In genomic region chr17:61072648-61073047, GRCh38 we compare ENCODE assay signal across 19 cellular contexts.
DNase-seq lines count a peak whose midpoint lies in the region; ATAC-seq, FAIRE-seq and TF ChIP-seq lines count a peak whose summit lies in the region.
"Had no signal": no experiment of that assay in that cellular context is flagged by ENCODE, and none has a peak within 500 bp of the region (broad histone marks: within the 10 kb centered on the region; RNA-seq: fewer than 3 reads in every experiment).

No MANE protein-coding gene starts in this region.

- H4K20me1 ChIP-seq in astrocyte (ENCODE audit: insufficient read depth, low read length) (no peaks in the 10 kb centered on the region), smooth muscle cell (ENCODE audit: low read depth) (no peaks in the 10 kb centered on the region)
- H4K20me1 ChIP-seq: BLaER1 treated with 17β-estradiol and CSF1 and Interleukin-3, amounts not matched to agents 10 nM and 100 nM had no signal

- WGBS in smooth muscle cell (ENCODE audit: low lambda C conversion rate) = 52% methylated on average over 1 of the region's 1 CpG

- H3K9me3 Mint-ChIP-seq in astrocyte (ENCODE audit: unreplicated experiment) = no peaks in the 10 kb centered on the region
- H3K9me3 Mint-ChIP-seq: CD8-positive, alpha-beta memory T cell; HFFc6 had no signal

- H3K36me3 Mint-ChIP-seq in astrocyte (ENCODE audit: low read depth, unreplicated experiment) = no peaks in the 10 kb centered on the region

- no peaks in the 10 kb centered on the region for H3K36me3 ChIP-seq in astrocyte (ENCODE audit: insufficient read depth, low read length)
- no peaks in the 10 kb centered on the region for H3K36me3 ChIP-seq in smooth muscle cell (ENCODE audit: low read depth)
- H3K36me3 ChIP-seq: BLaER1 treated with 17β-estradiol and CSF1 and Interleukin-3, amounts not matched to agents 10 nM and 100 nM had no signal

- H3K9me3 ChIP-seq in astrocyte (ENCODE audit: insufficient read depth, low read depth, low read length) (no peaks in the 10 kb centered on the region), smooth muscle cell (replicated peaks; ENCODE audit: low read depth) (no peaks in the 10 kb centered on the region)
- H3K9me3 ChIP-seq: BLaER1 treated with 17β-estradiol and CSF1 and Interleukin-3, amounts not matched to agents 10 nM and 100 nM had no signal

- DNase-seq in H4 (ENCODE audit: low spot score) (peak; percentile 19), astrocyte (ENCODE audit: low read depth) (peak; percentile 51), kidney glomerular epithelial cell (lab: John Stamatoyannopoulos, UW) (peak; percentile 9), smooth muscle cell (lab: John Stamatoyannopoulos, UW; ENCODE audit: unreplicated experiment) (no peak), putamen (ENCODE audit: low spot score) (no peak)
- DNase-seq: CD8-positive, alpha-beta memory T cell; H7; HFFc6; MV-4-11; NCI-H1417; NCI-H1930; NCI-H345; NCI-H524 treated with DMSO at 0.1 percent for 48 hours; RPMI8226; SHP77 treated with DMSO at 0.1 percent for 48 hours had no signal

- TF ChIP-seq CTCF in astrocyte (IDR thresholded peaks at IDR 0.05; ENCODE audit: insufficient read depth, low read depth, low read length) = no peak
- TF ChIP-seq CTCF in smooth muscle cell (IDR thresholded peaks at IDR 0.05; ENCODE audit: borderline replicate concordance, insufficient read depth, poor library complexity, severe bottlenecking) = no peak

- H3K4me3 Mint-ChIP-seq in astrocyte (ENCODE audit: unreplicated experiment) = no peak overlapping the region
- H3K4me3 Mint-ChIP-seq: CD8-positive, alpha-beta memory T cell; HFFc6 had no signal

- no peak overlapping the region for H3K27ac ChIP-seq in astrocyte (ENCODE audit: low read depth, low read length)
- H3K27ac ChIP-seq in smooth muscle cell (ENCODE audit: low read depth) = peak overlapping the region; percentile 25
- H3K27ac ChIP-seq: BLaER1 treated with 17β-estradiol and CSF1 and Interleukin-3, amounts not matched to agents 10 nM and 100 nM; KMS-11 had no signal

- H3F3A ChIP-seq in smooth muscle cell (ENCODE audit: low read depth) = no peaks in the 10 kb centered on the region

- no peaks in the 10 kb centered on the region for H3K27me3 Mint-ChIP-seq in astrocyte (ENCODE audit: low read depth, unreplicated experiment)

- FAIRE-seq in astrocyte (lab: Jason Lieb, UNC) = no peak

- H3K4me2 ChIP-seq in astrocyte (ENCODE audit: low read length) = no peak overlapping the region
- peak overlapping the region; percentile 60 for H3K4me2 ChIP-seq in smooth muscle cell
- H3K4me2 ChIP-seq: BLaER1 treated with 17β-estradiol and CSF1 and Interleukin-3, amounts not matched to agents 10 nM and 100 nM; KMS-11 had no signal

- H3K4me3 ChIP-seq in astrocyte (ENCODE audit: insufficient read depth, low read depth, low read length) (no peak overlapping the region), smooth muscle cell (no peak overlapping the region)
- H3K4me3 ChIP-seq: BLaER1 treated with 17β-estradiol and CSF1 and Interleukin-3, amounts not matched to agents 10 nM and 100 nM had no signal

- H3K9ac ChIP-seq in astrocyte (ENCODE audit: low read length) (no peak overlapping the region), smooth muscle cell (ENCODE audit: low read depth) (no peak overlapping the region)
- H3K9ac ChIP-seq: BLaER1 treated with 17β-estradiol and CSF1 and Interleukin-3, amounts not matched to agents 10 nM and 100 nM; KMS-11 had no signal

- H3K79me2 ChIP-seq in astrocyte (ENCODE audit: insufficient read depth, low read length) (no peaks in the 10 kb centered on the region), smooth muscle cell (ENCODE audit: low read depth) (no peaks in the 10 kb centered on the region)

- H3K4me1 ChIP-seq in astrocyte (ENCODE audit: insufficient read depth, low read length) (peaks cover 6% of the 10 kb centered on the region), smooth muscle cell (ENCODE audit: low read depth) (no peaks in the 10 kb centered on the region)
- H3K4me1 ChIP-seq: BLaER1 treated with 17β-estradiol and CSF1 and Interleukin-3, amounts not matched to agents 10 nM and 100 nM had no signal

- no peak overlapping the region for H3K27ac Mint-ChIP-seq in astrocyte (ENCODE audit: unreplicated experiment)
- H3K27ac Mint-ChIP-seq: CD8-positive, alpha-beta memory T cell; HFFc6 had no signal

- peaks cover 12% of the 10 kb centered on the region for H3K4me1 Mint-ChIP-seq in astrocyte (ENCODE audit: low read depth, unreplicated experiment)
- H3K4me1 Mint-ChIP-seq: CD8-positive, alpha-beta memory T cell had no signal

- no peak for ATAC-seq in GM21528 (IDR thresholded peaks at IDR 0.05; ENCODE audit: low FRiP score, unreplicated experiment)
- no peak for ATAC-seq in HG02610 (IDR thresholded peaks at IDR 0.05; ENCODE audit: unreplicated experiment)

- no peak overlapping the region for H2AFZ ChIP-seq in astrocyte (ENCODE audit: low read depth, low read length)
- no peak overlapping the region for H2AFZ ChIP-seq in smooth muscle cell (ENCODE audit: low read depth)

- H3K27me3 ChIP-seq in astrocyte (ENCODE audit: insufficient read depth, low read length) (no peaks in the 10 kb centered on the region), smooth muscle cell (ENCODE audit: low read depth) (no peaks in the 10 kb centered on the region)
- H3K27me3 ChIP-seq: BLaER1 treated with 17β-estradiol and CSF1 and Interleukin-3, amounts not matched to agents 10 nM and 100 nM had no signal

Comparison
In these comparisons a context has a peak if more than half of its experiments do, and no peak if none do; other contexts are left out.
1. DNase-seq: peak in H4 (single experiment), astrocyte (single experiment) and kidney glomerular epithelial cell (single experiment); none in smooth muscle cell (single experiment) and putamen (single experiment).